In the genomic region with DNA sequence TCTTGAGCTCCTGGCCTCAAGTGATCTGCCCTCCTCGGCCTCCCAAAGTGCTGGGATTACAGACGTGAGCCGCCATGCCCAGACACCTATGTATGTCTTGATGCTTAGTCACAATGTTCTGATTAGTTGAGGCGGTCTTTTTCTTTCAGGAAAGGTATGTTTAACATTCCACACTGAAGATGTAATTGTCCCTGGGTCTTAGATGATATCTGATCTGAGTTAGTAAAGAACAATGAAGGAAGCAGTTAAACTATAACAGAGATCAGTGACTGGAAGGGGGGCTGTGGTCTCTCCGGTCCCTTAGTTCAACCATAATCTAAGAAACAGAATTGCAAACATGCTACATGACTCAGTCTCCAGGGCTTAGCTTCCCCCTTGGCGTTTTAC, we compare ENCODE assay signal across 9 cellular contexts. TPM values are rescaled to one million over a fixed set of nuclear protein-coding genes. Genes with fewer than 3 reads are reported as not detected.
DNase-seq lines count a peak whose midpoint lies in the region; ATAC-seq lines count a peak whose summit lies in the region.
"Had no signal": no experiment of that assay in that cellular context is flagged by ENCODE, and none has a peak within 500 bp of the region (broad histone marks: within the 10 kb centered on the region; RNA-seq: fewer than 3 reads in every experiment).

No MANE protein-coding gene starts in this region.

- no peaks in the 10 kb centered on the region for H3K27me3 Mint-ChIP-seq in T-helper 2 cell treated with Interferon-gamma antibody and Interleukin-4, amounts not matched to agents 5 μg/mL and 100 μg/mL, for 36 hours (ENCODE audit: low read depth)
- H3K27me3 Mint-ChIP-seq in activated T-helper 17 cell treated with anti-CD3 and anti-CD28 coated beads, Interleukin-2, amount 50 U/mL, for 72 hours, result no peaks in the 10 kb centered on the region
- no peaks in the 10 kb centered on the region for H3K27me3 Mint-ChIP-seq in activated T-cell treated with anti-CD3 and anti-CD28 coated beads, Interleukin-2, amount 50 U/mL, for 72 hours (ENCODE audit: low read depth)

- peaks cover 49% of the 10 kb centered on the region for H3K36me3 Mint-ChIP-seq in T-helper 2 cell treated with Interferon-gamma antibody and Interleukin-4, amounts not matched to agents 5 μg/mL and 100 μg/mL, for 36 hours (ENCODE audit: low read depth)
- peaks cover 81% of the 10 kb centered on the region for H3K36me3 Mint-ChIP-seq in activated T-helper 17 cell treated with anti-CD3 and anti-CD28 coated beads, Interleukin-2, amount 50 U/mL, for 72 hours (ENCODE audit: low read depth)
- H3K36me3 Mint-ChIP-seq in activated T-cell treated with anti-CD3 and anti-CD28 coated beads, Interleukin-2, amount 50 U/mL, for 72 hours (ENCODE audit: insufficient read depth in 2 of 2), result peaks cover 0 to 9% of the 10 kb centered on the region in 2 donors

- DNase-seq in T-helper 2 cell treated with Interferon-gamma antibody and Interleukin-4, amounts not matched to agents 5 μg/mL and 100 μg/mL, for 36 hours (ENCODE audit: low spot score), result no peak
- DNase-seq in T-helper 2 cell (no peak), hepatic stellate cell (ENCODE audit: low spot score) (peak; percentile 56), substantia nigra (lab: John Stamatoyannopoulos, UW) (no peak), GDM1 (lab: John Stamatoyannopoulos, UW) (no peak), occipital lobe (lab: John Stamatoyannopoulos, UW) (no peak)
- no peak for DNase-seq in activated T-cell treated with anti-CD3 and anti-CD28 coated beads, Interleukin-2, amount 50 U/mL, for 72 hours

- H3K27ac Mint-ChIP-seq in T-helper 2 cell treated with Interferon-gamma antibody and Interleukin-4, amounts not matched to agents 5 μg/mL and 100 μg/mL, for 36 hours, result peak overlapping the region; percentile 20
- H3K27ac Mint-ChIP-seq in activated T-helper 17 cell treated with anti-CD3 and anti-CD28 coated beads, Interleukin-2, amount 50 U/mL, for 72 hours, result peak overlapping the region; percentile 97
- no peak overlapping the region for H3K27ac Mint-ChIP-seq in activated T-cell treated with anti-CD3 and anti-CD28 coated beads, Interleukin-2, amount 50 U/mL, for 72 hours

- H3K27ac ChIP-seq in substantia nigra (ENCODE audit: low read depth, low read length, poor library complexity, severe bottlenecking), result peak overlapping the region; percentile 83

- ATAC-seq in activated T-helper 17 cell treated with anti-CD3 and anti-CD28 coated beads, Interleukin-2, amount 50 U/mL, for 72 hours (replicated peaks), result no peak
- ATAC-seq in activated T-cell treated with anti-CD3 and anti-CD28 coated beads, Interleukin-2, amount 50 U/mL, for 72 hours (replicated peaks in 1 of 2), result no peak

- H3K9me3 Mint-ChIP-seq in T-helper 2 cell treated with Interferon-gamma antibody and Interleukin-4, amounts not matched to agents 5 μg/mL and 100 μg/mL, for 36 hours, result no peaks in the 10 kb centered on the region
- no peaks in the 10 kb centered on the region for H3K9me3 Mint-ChIP-seq in activated T-helper 17 cell treated with anti-CD3 and anti-CD28 coated beads, Interleukin-2, amount 50 U/mL, for 72 hours
- H3K9me3 Mint-ChIP-seq in activated T-cell treated with anti-CD3 and anti-CD28 coated beads, Interleukin-2, amount 50 U/mL, for 72 hours, result no peaks in the 10 kb centered on the region

- no peak overlapping the region for H3K4me3 Mint-ChIP-seq in T-helper 2 cell treated with Interferon-gamma antibody and Interleukin-4, amounts not matched to agents 5 μg/mL and 100 μg/mL, for 36 hours
- no peak overlapping the region for H3K4me3 Mint-ChIP-seq in activated T-helper 17 cell treated with anti-CD3 and anti-CD28 coated beads, Interleukin-2, amount 50 U/mL, for 72 hours
- no peak overlapping the region for H3K4me3 Mint-ChIP-seq in activated T-cell treated with anti-CD3 and anti-CD28 coated beads, Interleukin-2, amount 50 U/mL, for 72 hours

- H3K4me1 Mint-ChIP-seq in T-helper 2 cell treated with Interferon-gamma antibody and Interleukin-4, amounts not matched to agents 5 μg/mL and 100 μg/mL, for 36 hours (ENCODE audit: low read depth), result peaks cover 44% of the 10 kb centered on the region
- H3K4me1 Mint-ChIP-seq in activated T-helper 17 cell treated with anti-CD3 and anti-CD28 coated beads, Interleukin-2, amount 50 U/mL, for 72 hours, result peaks cover 42% of the 10 kb centered on the region
- H3K4me1 Mint-ChIP-seq in activated T-cell treated with anti-CD3 and anti-CD28 coated beads, Interleukin-2, amount 50 U/mL, for 72 hours (ENCODE audit: low read depth), result peaks cover 67% of the 10 kb centered on the region

RNA-seq across cellular contexts. Expression of gene SH2D4B, which starts 31.5 kb away (rescaled TPM):
- total RNA-seq in activated T-helper 17 cell treated with anti-CD3 and anti-CD28 coated beads, Interleukin-2, amount 50 U/mL, for 72 hours, result under 1 TPM; 0.11 to 0.32 TPM
- total RNA-seq in occipital lobe, result 1.4 TPM
- under 1 TPM; 0.34 to 0.46 TPM for total RNA-seq in activated T-cell treated with anti-CD3 and anti-CD28 coated beads, Interleukin-2, amount 50 U/mL, for 72 hours
- total RNA-seq: LHCN-M2 had no signal

RNA-seq across cellular contexts. Expression of gene TSPAN14, which starts 52.1 kb away (rescaled TPM):
- total RNA-seq in activated T-helper 17 cell treated with anti-CD3 and anti-CD28 coated beads, Interleukin-2, amount 50 U/mL, for 72 hours, result 10 to 100 TPM; 61.9 to 64.5 TPM
- total RNA-seq in occipital lobe, result 35.7 TPM
- total RNA-seq in activated T-cell treated with anti-CD3 and anti-CD28 coated beads, Interleukin-2, amount 50 U/mL, for 72 hours, result 10 to 100 TPM; 44.2 to 47.8 TPM
